ENCODE assay signal across 9 cellular contexts in genomic region chr4:109298279-109299010, GRCh38. TPM values are rescaled to one million over a fixed set of nuclear protein-coding genes. Genes with fewer than 3 reads are reported as not detected.
DNase-seq lines count a peak whose midpoint lies in the region; ATAC-seq, FAIRE-seq and TF ChIP-seq lines count a peak whose summit lies in the region.
"Had no signal": no experiment of that assay in that cellular context is flagged by ENCODE, and none has a peak within 500 bp of the region (broad histone marks: within the 10 kb centered on the region; RNA-seq: fewer than 3 reads in every experiment).

No MANE protein-coding gene starts in this region.

- no peaks in the 10 kb centered on the region; a peak in 2 of 7 replicates for H3K36me3 Mint-ChIP-seq in H9 (ENCODE audit: insufficient read depth in 1 of 3, low read depth in 3 of 3)
- no peaks in the 10 kb centered on the region for H3K36me3 Mint-ChIP-seq in activated T-helper 17 cell treated with anti-CD3 and anti-CD28 coated beads, Interleukin-2, amount 50 U/mL, for 72 hours (ENCODE audit: low read depth)
- no peaks in the 10 kb centered on the region for H3K36me3 Mint-ChIP-seq in activated CD4-positive, alpha-beta memory T cell treated with anti-CD3 and anti-CD28 coated beads for 36 hours
- H3K36me3 Mint-ChIP-seq in stimulated activated naive B cell treated with anti-CD40 and anti-IgM and Interleukin-4, amounts not matched to agents 10 μg/mL and 1 μg/mL and 100 μg/mL, for 72 hours: peaks cover 0 to 2% of the 10 kb centered on the region in 2 donors

- in situ Hi-C loops in Caki2 (cut with HindIII; ENCODE audit: low pct_unique_long_range_greater_than_20kb, low sequenced_read_pairs) (no loop called here), HepG2 (cut with HindIII; ENCODE audit: extremely low pct_ligation_motif_present, low pct_unique_long_range_greater_than_20kb) (no loop called here)

- H3K4me2 ChIP-seq in H9 (ENCODE audit: insufficient read depth, insufficient read length, low read length) (no peak overlapping the region), HepG2 (ENCODE audit: low read depth, low read length) (no peak overlapping the region)

- no peak overlapping the region for H2BK120ac ChIP-seq in H9 (ENCODE audit: low read depth, low read length, poor library complexity, severe bottlenecking)

- peak; percentile 81 for TF ChIP-seq CTCF in H9 (conservative IDR thresholded peaks at IDR 0.05)
- TF ChIP-seq CTCF in HepG2 (CRISPR knock-in tag; IDR thresholded peaks at IDR 0.05): peak; percentile 39

- H3T11ph ChIP-seq in H9 (ENCODE audit: low read length): no peak overlapping the region

- H3K27ac ChIP-seq in H9 (ENCODE audit: insufficient read length, low read depth, low read length) (no peak overlapping the region), HepG2 (ENCODE audit: extremely low read length, insufficient read depth, low read length) (no peak overlapping the region), substantia nigra (ENCODE audit: low read depth, low read length, poor library complexity, severe bottlenecking) (no peak overlapping the region)

- peaks cover 9% of the 10 kb centered on the region; the same call in 1 of the 2 replicates for H3K27me3 ChIP-seq in H9 (ENCODE audit: insufficient read depth, low read length)
- peaks cover 1 to 5% of the 10 kb centered on the region in 2 experiments; a peak in 3 of 5 replicates for H3K27me3 ChIP-seq in HepG2 (ENCODE audit: control insufficient read depth in 1 of 2, insufficient read depth in 2 of 2, low read length in 2 of 2)

- no CpG with 5 or more reads among the region's 3 CpGs for WGBS in H9 (ENCODE audit: extremely low coverage, insufficient read length, low lambda C conversion rate)
- 9% methylated on average over 3 of the region's 3 CpGs for WGBS in HepG2 (ENCODE audit: low lambda C conversion rate)

- H3K23me2 ChIP-seq in H9 (ENCODE audit: insufficient read length, low read depth, low read length, poor library complexity, severe bottlenecking): peaks cover 12% of the 10 kb centered on the region

- no TSS peak for BruUV-seq in HepG2 (replicated peaks; lab: Mats Ljungman, UMichigan)

- POLR2A ChIA-PET in HepG2 (lab: Yijun Ruan, JAX): no interaction called here
- POLR2A ChIA-PET in activated CD4-positive, alpha-beta memory T cell treated with anti-CD3 and anti-CD28 coated beads for 36 hours (lab: Charles Lee): no interaction called here

- H2BK15ac ChIP-seq in H9 (ENCODE audit: low read depth, low read length): no peak overlapping the region

- H3K4me1 ChIP-seq in H9 (ENCODE audit: insufficient read depth, low read length) (no peaks in the 10 kb centered on the region), HepG2 (ENCODE audit: insufficient read depth, low read length) (no peaks in the 10 kb centered on the region)

- H2AK5ac ChIP-seq in H9 (ENCODE audit: insufficient read length, low read length): no peak overlapping the region

- H3K79me1 ChIP-seq in H9 (ENCODE audit: insufficient read depth, low read depth, low read length, poor library complexity, severe bottlenecking): no peaks in the 10 kb centered on the region

- no peaks in the 10 kb centered on the region for H4K20me1 ChIP-seq in H9 (ENCODE audit: control insufficient read depth, insufficient read depth, insufficient read length)
- no peaks in the 10 kb centered on the region for H4K20me1 ChIP-seq in HepG2 (ENCODE audit: insufficient read depth, low read length)

- no peak overlapping the region for H3K56ac ChIP-seq in H9 (ENCODE audit: insufficient read length, low read depth, low read length)

- no peaks in the 10 kb centered on the region for H3K36me3 ChIP-seq in HepG2 (replicated peaks in 1 of 2; ENCODE audit: control insufficient read depth in 1 of 2, insufficient read depth in 2 of 2, low read length in 2 of 2)

- H2BK20ac ChIP-seq in H9 (ENCODE audit: low read depth, low read length, poor library complexity, severe bottlenecking): no peak overlapping the region

- no peak overlapping the region for H4K8ac ChIP-seq in H9 (replicated peaks; ENCODE audit: insufficient read length, low read depth, low read length)

- no peak overlapping the region for H3K14ac ChIP-seq in H9 (ENCODE audit: insufficient read depth, low read length)

- no peak for TF ChIP-seq POLR2A in HepG2 (IDR thresholded peaks at IDR 0.05; ENCODE audit: insufficient read depth in 1 of 2, low read depth in 2 of 2, low read length in 2 of 2)

- peaks cover 34% of the 10 kb centered on the region for H3K27me3 Mint-ChIP-seq in H9 (ENCODE audit: low read depth)
- H3K27me3 Mint-ChIP-seq in activated T-helper 17 cell treated with anti-CD3 and anti-CD28 coated beads, Interleukin-2, amount 50 U/mL, for 72 hours: peaks cover 41% of the 10 kb centered on the region
- H3K27me3 Mint-ChIP-seq in activated CD4-positive, alpha-beta memory T cell treated with anti-CD3 and anti-CD28 coated beads for 36 hours: peaks cover 45% of the 10 kb centered on the region
- H3K27me3 Mint-ChIP-seq in stimulated activated naive B cell treated with anti-CD40 and anti-IgM and Interleukin-4, amounts not matched to agents 10 μg/mL and 1 μg/mL and 100 μg/mL, for 72 hours: peaks cover 43 to 49% of the 10 kb centered on the region in 2 donors

- ATAC-seq in activated T-helper 17 cell treated with anti-CD3 and anti-CD28 coated beads, Interleukin-2, amount 50 U/mL, for 72 hours (replicated peaks): peak; percentile 14
- peak; percentile 59; the same call in 2 of the 3 replicates for ATAC-seq in HepG2
- no peak for ATAC-seq in stimulated activated naive B cell treated with anti-CD40 and anti-IgM and Interleukin-4, amounts not matched to agents 10 μg/mL and 1 μg/mL and 100 μg/mL, for 72 hours (replicated peaks)

- H3K4me1 Mint-ChIP-seq in H9: peaks cover 9 to 13% of the 10 kb centered on the region in 2 experiments
- peaks cover 7% of the 10 kb centered on the region for H3K4me1 Mint-ChIP-seq in activated T-helper 17 cell treated with anti-CD3 and anti-CD28 coated beads, Interleukin-2, amount 50 U/mL, for 72 hours
- H3K4me1 Mint-ChIP-seq in activated CD4-positive, alpha-beta memory T cell treated with anti-CD3 and anti-CD28 coated beads for 36 hours (ENCODE audit: low read depth): peaks cover 11% of the 10 kb centered on the region
- H3K4me1 Mint-ChIP-seq in stimulated activated naive B cell treated with anti-CD40 and anti-IgM and Interleukin-4, amounts not matched to agents 10 μg/mL and 1 μg/mL and 100 μg/mL, for 72 hours: peaks cover 10 to 18% of the 10 kb centered on the region in 2 donors

- no peak overlapping the region for H3K4me3 ChIP-seq in HepG2 (replicated peaks in 1 of 3; ENCODE audit: insufficient read depth in 1 of 3, low read depth in 2 of 3, low read length in 3 of 3)

- H3K79me2 ChIP-seq in H9 (ENCODE audit: insufficient read depth, low read length) (no peaks in the 10 kb centered on the region), HepG2 (ENCODE audit: insufficient read depth, low read length) (no peaks in the 10 kb centered on the region)

- no peak overlapping the region for H3K23ac ChIP-seq in H9 (ENCODE audit: insufficient read length, low read depth, low read length)

- CTCF ChIA-PET in HepG2 (lab: Yijun Ruan, JAX; ENCODE audit: low intra/inter-chr PET ratio, low total read pairs): interaction anchor here (1.1 kb wide), 1 partner anchor 615 kb away, joined by 3 read pairs; no protein-coding TSS in a partner anchor
- CTCF ChIA-PET in activated CD4-positive, alpha-beta memory T cell treated with anti-CD3 and anti-CD28 coated beads for 36 hours (lab: Charles Lee): interaction anchor here (0.6 to 1.0 kb wide), 3 partner anchors 12 to 56 kb away, joined by 3 to 4 read pairs (median 3); no protein-coding TSS in a partner anchor

- intact Hi-C loops in HepG2 (cut with micrococcal nuclease; ENCODE audit: unreplicated experiment): loop anchor here (1.0 kb wide), 2 partner anchors 222 to 463 kb away; no protein-coding TSS in a partner anchor
- intact Hi-C loops in activated CD4-positive, alpha-beta memory T cell treated with anti-CD3 and anti-CD28 coated beads for 36 hours (cut with micrococcal nuclease): no loop called here

- no peak overlapping the region for H2BK5ac ChIP-seq in H9 (ENCODE audit: insufficient read length, low read length)

- no peaks in the 10 kb centered on the region for H3K9me3 ChIP-seq in H9 (ENCODE audit: control insufficient read depth, low read depth, low read length)
- no peaks in the 10 kb centered on the region for H3K9me3 ChIP-seq in HepG2 (ENCODE audit: low read length)

- no peak overlapping the region for H3K18ac ChIP-seq in H9 (ENCODE audit: insufficient read length, low read depth, low read length)

- no peak for TF ChIP-seq RAD21 in HepG2 (CRISPR knock-in tag; IDR thresholded peaks at IDR 0.05)

- FAIRE-seq in HepG2 (lab: Jason Lieb, UNC): peak; percentile 63
- FAIRE-seq: TTC549 had no signal

- no peak overlapping the region for H3K27ac Mint-ChIP-seq in H9
- H3K27ac Mint-ChIP-seq in activated T-helper 17 cell treated with anti-CD3 and anti-CD28 coated beads, Interleukin-2, amount 50 U/mL, for 72 hours: no peak overlapping the region
- H3K27ac Mint-ChIP-seq in activated CD4-positive, alpha-beta memory T cell treated with anti-CD3 and anti-CD28 coated beads for 36 hours: no peak overlapping the region
- no peak overlapping the region for H3K27ac Mint-ChIP-seq in stimulated activated naive B cell treated with anti-CD40 and anti-IgM and Interleukin-4, amounts not matched to agents 10 μg/mL and 1 μg/mL and 100 μg/mL, for 72 hours

- H4K91ac ChIP-seq in H9 (ENCODE audit: insufficient read length, low read depth, low read length): no peak overlapping the region

- no peak overlapping the region for H3K4ac ChIP-seq in H9 (ENCODE audit: low read depth, low read length)

- H2AFZ ChIP-seq in H9 (ENCODE audit: low read length) (no peak overlapping the region), HepG2 (ENCODE audit: low read length) (no peak overlapping the region)

- H2BK12ac ChIP-seq in H9 (ENCODE audit: insufficient read length, low read depth, low read length): no peak overlapping the region

- no peaks in the 10 kb centered on the region for H3K9me3 Mint-ChIP-seq in H9
- H3K9me3 Mint-ChIP-seq in activated T-helper 17 cell treated with anti-CD3 and anti-CD28 coated beads, Interleukin-2, amount 50 U/mL, for 72 hours: no peaks in the 10 kb centered on the region
- no peaks in the 10 kb centered on the region for H3K9me3 Mint-ChIP-seq in activated CD4-positive, alpha-beta memory T cell treated with anti-CD3 and anti-CD28 coated beads for 36 hours
- no peaks in the 10 kb centered on the region for H3K9me3 Mint-ChIP-seq in stimulated activated naive B cell treated with anti-CD40 and anti-IgM and Interleukin-4, amounts not matched to agents 10 μg/mL and 1 μg/mL and 100 μg/mL, for 72 hours

- DNase-seq in Caki2 (ENCODE audit: low read depth) (peak; percentile 2), H9 (no peak), HepG2 (ENCODE audit: low spot score) (no peak), NOMO-1 treated with dmso at 0.1 percent for 144 hours (lab: John Stamatoyannopoulos, UW; ENCODE audit: unreplicated experiment) (no peak), substantia nigra (lab: John Stamatoyannopoulos, UW) (no peak)
- no peak for DNase-seq in activated CD4-positive, alpha-beta memory T cell treated with anti-CD3 and anti-CD28 coated beads for 36 hours
- DNase-seq in stimulated activated naive B cell treated with anti-CD40 and anti-IgM and Interleukin-4, amounts not matched to agents 10 μg/mL and 1 μg/mL and 100 μg/mL, for 72 hours: no peak

- H3K4me3 Mint-ChIP-seq in H9: no peak overlapping the region
- H3K4me3 Mint-ChIP-seq in activated T-helper 17 cell treated with anti-CD3 and anti-CD28 coated beads, Interleukin-2, amount 50 U/mL, for 72 hours: no peak overlapping the region
- H3K4me3 Mint-ChIP-seq in activated CD4-positive, alpha-beta memory T cell treated with anti-CD3 and anti-CD28 coated beads for 36 hours: no peak overlapping the region
- no peak overlapping the region for H3K4me3 Mint-ChIP-seq in stimulated activated naive B cell treated with anti-CD40 and anti-IgM and Interleukin-4, amounts not matched to agents 10 μg/mL and 1 μg/mL and 100 μg/mL, for 72 hours

- H3K9ac ChIP-seq in H9 (ENCODE audit: extremely low read depth, insufficient read length, low read length) (no peak overlapping the region), HepG2 (ENCODE audit: insufficient read depth, low read depth, low read length) (no peak overlapping the region)

- TF ChIP-seq EP300 in HepG2 (IDR thresholded peaks at IDR 0.05; ENCODE audit: low read depth in 2 of 2, low read length in 2 of 2) (no peak), HepG2 (CRISPR knock-in tag; IDR thresholded peaks at IDR 0.05; ENCODE audit: borderline replicate concordance) (no peak)

- no peak overlapping the region for H4K5ac ChIP-seq in H9 (ENCODE audit: insufficient read length, low read depth, low read length)

RNA-seq across cellular contexts. Expression of gene COL25A1, which starts 4.0 kb away (rescaled TPM):
- not detected in 2 replicates for total RNA-seq in Caki2 (2014; rRNA removed; shearing (Covaris generic); ENCODE audit: low replicate concordance)
- total RNA-seq in H9 (2021) (4.2 and 4.6 TPM in 2 replicates), HepG2 (2016; rRNA removed; fragmentation: Illumina TruSeq; extraction: Trizol) (not detected in 2 replicates)
- under 1 TPM in 1 of 2 donors, not detected in 1; 0.08 TPM for total RNA-seq in activated T-helper 17 cell treated with anti-CD3 and anti-CD28 coated beads, Interleukin-2, amount 50 U/mL, for 72 hours
- total RNA-seq in HepG2 (2016; cell fraction: cytosol; rRNA removed; fragmentation: Illumina TruSeq; extraction: Trizol; ENCODE audit: low read depth): not detected in 2 replicates
- not detected in 2 replicates for total RNA-seq in HepG2 (2016; cell fraction: insoluble cytoplasmic fraction; rRNA removed; fragmentation: Illumina TruSeq; extraction: Trizol)
- not detected in 2 replicates for total RNA-seq in HepG2 (2016; cell fraction: membrane; rRNA removed; fragmentation: Illumina TruSeq; extraction: Trizol)
- not detected in 2 replicates for total RNA-seq in HepG2 (2016; cell fraction: nucleus; rRNA removed; fragmentation: Illumina TruSeq; extraction: Trizol)
- polyA plus RNA-seq in HepG2 (2011; rRNA removed): not detected in 2 replicates
- polyA plus RNA-seq in HepG2 (2011; cell fraction: cytosol; rRNA removed): not detected in 2 replicates
- 0.02 and 0.05 TPM in 2 replicates for polyA plus RNA-seq in HepG2 (2011; cell fraction: nucleus; rRNA removed)
- 0.03 TPM in 1 of 2 replicates, not detected in the other for polyA plus RNA-seq in HepG2 (2012)
- polyA plus RNA-seq in HepG2 (2016; cell fraction: cytosol; fragmentation: Illumina TruSeq; extraction: Trizol; ENCODE audit: low read depth): not detected in 2 replicates
- not detected in 2 replicates for polyA plus RNA-seq in HepG2 (2016; cell fraction: insoluble cytoplasmic fraction; fragmentation: Illumina TruSeq; extraction: Trizol; ENCODE audit: low read depth)
- polyA plus RNA-seq in HepG2 (2016; cell fraction: membrane; fragmentation: Illumina TruSeq; extraction: Trizol; ENCODE audit: low read depth): not detected in 2 replicates
- polyA plus RNA-seq in HepG2 (2016; cell fraction: nucleus; fragmentation: Illumina TruSeq; extraction: Trizol; ENCODE audit: insufficient read depth, low read depth): not detected in 2 replicates
- polyA minus RNA-seq in HepG2 (2011; rRNA and poly(A)+ RNA removed; ENCODE audit: low replicate concordance): 23.4 TPM in 1 of 2 replicates, not detected in the other
- polyA minus RNA-seq in HepG2 (2011; cell fraction: cytosol; rRNA and poly(A)+ RNA removed): not detected in 2 replicates
- 0.13 TPM in 1 of 2 replicates, not detected in the other for polyA minus RNA-seq in HepG2 (2011; cell fraction: nucleus; rRNA and poly(A)+ RNA removed)
- total RNA-seq in activated CD4-positive, alpha-beta memory T cell treated with anti-CD3 and anti-CD28 coated beads for 36 hours: not detected

Comparison
In these comparisons a context has a peak if more than half of its experiments do, and no peak if none do; other contexts are left out.
1. ATAC-seq: peak in activated T-helper 17 cell treated with anti-CD3 and anti-CD28 coated beads, Interleukin-2, amount 50 U/mL, for 72 hours (single experiment) and HepG2 (single experiment); none in stimulated activated naive B cell treated with anti-CD40 and anti-IgM and Interleukin-4, amounts not matched to agents 10 μg/mL and 1 μg/mL and 100 μg/mL, for 72 hours (0 of 2).